ENCODE assay signal across 8 cellular contexts in genomic region chr14:61438860-61439765, GRCh38.
DNase-seq lines count a peak whose midpoint lies in the region; ATAC-seq and TF ChIP-seq lines count a peak whose summit lies in the region.

No MANE protein-coding gene starts in this region.

- no peaks in the 10 kb centered on the region for H3K9me3 Mint-ChIP-seq in CD4-positive, CD25-positive, alpha-beta regulatory T cell
- H3K9me3 Mint-ChIP-seq in activated naive CD8-positive, alpha-beta T cell treated with anti-CD3 and anti-CD28 coated beads for 36 hours: peaks cover 2% of the 10 kb centered on the region

- H3K4me1 ChIP-seq in CD4-positive, CD25-positive, alpha-beta regulatory T cell (ENCODE audit: control insufficient read depth, insufficient read depth, low read length, poor library complexity, severe bottlenecking): peaks cover 95% of the 10 kb centered on the region

- peak overlapping the region; percentile 76 for H3K4me3 ChIP-seq in CD4-positive, CD25-positive, alpha-beta regulatory T cell (ENCODE audit: low read depth, low read length)
- no peak overlapping the region for H3K4me3 ChIP-seq in NB4 (ENCODE audit: low read depth, low read length)

- peak overlapping the region; percentile 93 to 97 (median 95) for H3K27ac Mint-ChIP-seq in CD4-positive, CD25-positive, alpha-beta regulatory T cell
- peak overlapping the region; percentile 96 for H3K27ac Mint-ChIP-seq in activated naive CD8-positive, alpha-beta T cell treated with anti-CD3 and anti-CD28 coated beads for 36 hours

- H3K4me3 Mint-ChIP-seq in CD4-positive, CD25-positive, alpha-beta regulatory T cell: peak overlapping the region; percentile 72 to 88 (median 82)
- H3K4me3 Mint-ChIP-seq in activated naive CD8-positive, alpha-beta T cell treated with anti-CD3 and anti-CD28 coated beads for 36 hours: peak overlapping the region; percentile 72

- no peaks in the 10 kb centered on the region for H3K27me3 ChIP-seq in CD4-positive, CD25-positive, alpha-beta regulatory T cell (ENCODE audit: control insufficient read depth, insufficient read depth, low read length)

- peaks cover 20% of the 10 kb centered on the region for H3K36me3 Mint-ChIP-seq in CD4-positive, CD25-positive, alpha-beta regulatory T cell
- peaks cover 47% of the 10 kb centered on the region for H3K36me3 Mint-ChIP-seq in activated naive CD8-positive, alpha-beta T cell treated with anti-CD3 and anti-CD28 coated beads for 36 hours

- peak; percentile 33 to 52 for ATAC-seq in CD4-positive, CD25-positive, alpha-beta regulatory T cell (ENCODE audit: low read depth in 2 of 2)
- ATAC-seq in GM21529 (IDR thresholded peaks at IDR 0.05; ENCODE audit: unreplicated experiment): peak; percentile 43

- no peak for TF ChIP-seq CTCF in NB4 (IDR thresholded peaks at IDR 0.05; ENCODE audit: low read depth, low read length)

- DNase-seq in CD4-positive, CD25-positive, alpha-beta regulatory T cell: peak in 1 of 3 donors; percentile 44
- DNase-seq in NB4 (ENCODE audit: low read depth): peak; percentile 66
- DNase-seq in activated naive CD8-positive, alpha-beta T cell treated with anti-CD3 and anti-CD28 coated beads for 36 hours: peak; percentile 58
- DNase-seq in hepatic stellate cell (ENCODE audit: low spot score): peak; percentile 14
- DNase-seq in smooth muscle cell of the brain vasculature (ENCODE audit: low read depth, low spot score): peak; percentile 74
- no peak for DNase-seq in NCI-H2227 treated with DMSO at 0.1 percent for 48 hours (lab: John Stamatoyannopoulos, UW)
- no peak for DNase-seq in NCI-H128 (lab: John Stamatoyannopoulos, UW; ENCODE audit: unreplicated experiment)

- TF ChIP-seq POLR2A in NB4 (IDR thresholded peaks at IDR 0.05; ENCODE audit: extremely low read depth, insufficient read length): no peak

- H3K27ac ChIP-seq in CD4-positive, CD25-positive, alpha-beta regulatory T cell (ENCODE audit: insufficient read depth, low read length, poor library complexity, severe bottlenecking): peak overlapping the region; percentile 69

- H3K27me3 Mint-ChIP-seq in CD4-positive, CD25-positive, alpha-beta regulatory T cell: no peaks in the 10 kb centered on the region
- H3K27me3 Mint-ChIP-seq in activated naive CD8-positive, alpha-beta T cell treated with anti-CD3 and anti-CD28 coated beads for 36 hours: no peaks in the 10 kb centered on the region

- H3K36me3 ChIP-seq in CD4-positive, CD25-positive, alpha-beta regulatory T cell (ENCODE audit: control insufficient read depth, insufficient read depth, low read length): peaks cover 15% of the 10 kb centered on the region

- H3K4me1 Mint-ChIP-seq in CD4-positive, CD25-positive, alpha-beta regulatory T cell: peaks cover 61 to 98% (median 85%) of the 10 kb centered on the region in 4 donors
- H3K4me1 Mint-ChIP-seq in activated naive CD8-positive, alpha-beta T cell treated with anti-CD3 and anti-CD28 coated beads for 36 hours: peaks cover 89% of the 10 kb centered on the region

- no peaks in the 10 kb centered on the region for H3K9me3 ChIP-seq in CD4-positive, CD25-positive, alpha-beta regulatory T cell (ENCODE audit: control insufficient read depth in 2 of 2, low read length in 2 of 2)

Comparison
In these comparisons a context has a peak if more than half of its experiments do, and no peak if none do; other contexts are left out.
1. DNase-seq: peak in NB4 (single experiment), activated naive CD8-positive, alpha-beta T cell treated with anti-CD3 and anti-CD28 coated beads for 36 hours (single experiment), hepatic stellate cell (single experiment) and smooth muscle cell of the brain vasculature (single experiment); none in NCI-H2227 treated with DMSO at 0.1 percent for 48 hours (single experiment) and NCI-H128 (single experiment).